19 cellular contexts compared by ENCODE assay signal in genomic region chr11:31825453-31826391, GRCh38. TPM values are rescaled to one million over a fixed set of nuclear protein-coding genes. Genes with fewer than 3 reads are reported as not detected.
DNase-seq lines count a peak whose midpoint lies in the region; ATAC-seq, FAIRE-seq and TF ChIP-seq lines count a peak whose summit lies in the region.
"Had no signal": no experiment of that assay in that cellular context is flagged by ENCODE, and none has a peak within 500 bp of the region (broad histone marks: within the 10 kb centered on the region; RNA-seq: fewer than 3 reads in every experiment).

No MANE protein-coding gene starts in this region.

- H3K9ac ChIP-seq in ES-I3 (ENCODE audit: low read depth, low read length) (peak overlapping the region; percentile 42; the same call in 1 of the 2 replicates), HUES48 (ENCODE audit: low read depth, low read length) (no peak overlapping the region), endodermal cell (ENCODE audit: extremely low read depth, low read length, poor library complexity, severe bottlenecking) (no peak overlapping the region)
- H3K9ac ChIP-seq: BLaER1 treated with 17β-estradiol and CSF1 and Interleukin-3, amounts not matched to agents 10 nM and 100 nM had no signal

- H3K9me3 Mint-ChIP-seq in endodermal cell, result no peaks in the 10 kb centered on the region
- H3K9me3 Mint-ChIP-seq in naive thymus-derived CD8-positive, alpha-beta T cell, result peaks cover 0 to 14% (median 3%) of the 10 kb centered on the region in 9 donors
- no peaks in the 10 kb centered on the region for H3K9me3 Mint-ChIP-seq in natural killer cell
- H3K9me3 Mint-ChIP-seq: nephron; T-helper 2 cell treated with Interferon-gamma antibody and Interleukin-4, amounts not matched to agents 5 μg/mL and 100 μg/mL, for 36 hours had no signal

- H3K27me3 ChIP-seq in HUES48 (ENCODE audit: control insufficient read depth, insufficient read depth, low read length) (peaks cover 93% of the 10 kb centered on the region), endodermal cell (ENCODE audit: control insufficient read depth, insufficient read depth, low read length, poor library complexity, severe bottlenecking) (peaks cover 78% of the 10 kb centered on the region)

- no peak for TF ChIP-seq CTCF in endodermal cell (conservative IDR thresholded peaks at IDR 0.05)
- no peak for TF ChIP-seq CTCF in natural killer cell (IDR thresholded peaks at IDR 0.05)

- intact Hi-C loops in natural killer cell (cut with micrococcal nuclease), result no loop called here

- no peak overlapping the region for H3K27ac Mint-ChIP-seq in endodermal cell
- H3K27ac Mint-ChIP-seq in naive thymus-derived CD8-positive, alpha-beta T cell, result peak overlapping the region in 1 of 10 donors; percentile 67
- no peak overlapping the region for H3K27ac Mint-ChIP-seq in natural killer cell
- H3K27ac Mint-ChIP-seq: nephron had no signal

- H3K4me3 Mint-ChIP-seq in endodermal cell (peak overlapping the region; percentile 26), natural killer cell (no peak overlapping the region)
- peak overlapping the region in 6 of 10 donors; percentile 4 to 63 (median 38) for H3K4me3 Mint-ChIP-seq in naive thymus-derived CD8-positive, alpha-beta T cell
- H3K4me3 Mint-ChIP-seq: nephron; T-helper 2 cell treated with Interferon-gamma antibody and Interleukin-4, amounts not matched to agents 5 μg/mL and 100 μg/mL, for 36 hours had no signal

- no peaks in the 10 kb centered on the region for H3K9me3 ChIP-seq in ES-I3 (ENCODE audit: control insufficient read depth, insufficient read depth, low read length)
- H3K9me3 ChIP-seq in HUES48 (ENCODE audit: control insufficient read depth, insufficient read depth, low read length), result no peaks in the 10 kb centered on the region
- no peaks in the 10 kb centered on the region for H3K9me3 ChIP-seq in endodermal cell (ENCODE audit: control insufficient read depth, low read length)
- H3K9me3 ChIP-seq: sigmoid colon had no signal

- POLR2A ChIA-PET in naive thymus-derived CD8-positive, alpha-beta T cell (lab: Charles Lee), result no interaction called here

- H3K27me3 Mint-ChIP-seq in endodermal cell (ENCODE audit: insufficient read depth) (peaks cover 88% of the 10 kb centered on the region), natural killer cell (ENCODE audit: low read depth in 2 of 2) (peaks cover 64 to 87% of the 10 kb centered on the region in 2 donors)
- H3K27me3 Mint-ChIP-seq in naive thymus-derived CD8-positive, alpha-beta T cell, result peaks cover 60 to 93% (median 77%) of the 10 kb centered on the region in 5 donors

- no peak for FAIRE-seq in GM19239 (lab: Jason Lieb, UNC)
- FAIRE-seq: bronchial epithelial cell had no signal

- 0 to 6% methylated on average over 7 to 57 of the region's 57 CpGs for WGBS in endodermal cell (ENCODE audit: insufficient coverage in 1 of 2, insufficient read length in 1 of 2), 2 experiments

- H3K36me3 ChIP-seq in ES-I3 (ENCODE audit: insufficient read depth, low read length) (no peaks in the 10 kb centered on the region), HUES48 (ENCODE audit: control insufficient read depth, insufficient read depth, low read length) (no peaks in the 10 kb centered on the region), endodermal cell (ENCODE audit: control insufficient read depth, insufficient read depth, low read length) (no peaks in the 10 kb centered on the region)
- H3K36me3 ChIP-seq: BLaER1 treated with 17β-estradiol and CSF1 and Interleukin-3, amounts not matched to agents 10 nM and 100 nM; sigmoid colon had no signal

- H3K4me3 ChIP-seq in HUES48 (ENCODE audit: low read depth, low read length) (peak overlapping the region; percentile 53), endodermal cell (ENCODE audit: low read length) (no peak overlapping the region)
- H3K4me3 ChIP-seq: BLaER1 treated with 17β-estradiol and CSF1 and Interleukin-3, amounts not matched to agents 10 nM and 100 nM; sigmoid colon had no signal

- H3K4me1 Mint-ChIP-seq in endodermal cell (peaks cover 48% of the 10 kb centered on the region), natural killer cell (peaks cover 10 to 22% of the 10 kb centered on the region in 2 donors)
- H3K4me1 Mint-ChIP-seq in naive thymus-derived CD8-positive, alpha-beta T cell, result peaks cover 13 to 23% (median 14%) of the 10 kb centered on the region in 4 donors
- H3K4me1 Mint-ChIP-seq: nephron had no signal

- peak; percentile 72 for DNase-seq in endodermal cell
- DNase-seq in naive thymus-derived CD8-positive, alpha-beta T cell, result no peak
- DNase-seq in natural killer cell, result no peak
- no peak for DNase-seq in GM19239 (ENCODE audit: insufficient read length, low spot score)
- DNase-seq: activated CD4-positive, alpha-beta T cell treated with anti-CD3 and anti-CD28 coated beads for 4 hours; activated naive CD4-positive, alpha-beta T cell; NCI-H1694; NCI-H526 treated with DMSO at 0.1 percent for 48 hours; sigmoid colon; stimulated activated CD4-positive, alpha-beta T cell treated with anti-CD3 and anti-CD28 coated beads, Interleukin-4, amount 100 ng/mL, for 1 hour had no signal

- no peak for ATAC-seq in naive thymus-derived CD8-positive, alpha-beta T cell
- ATAC-seq in HG03025 (IDR thresholded peaks at IDR 0.05; ENCODE audit: low FRiP score, unreplicated experiment) (no peak), natural killer cell (no peak)

- H3K27ac ChIP-seq in HUES48 (ENCODE audit: low read depth, low read length) (no peak overlapping the region), endodermal cell (ENCODE audit: low read depth, low read length) (no peak overlapping the region)
- H3K27ac ChIP-seq: BLaER1 treated with 17β-estradiol and CSF1 and Interleukin-3, amounts not matched to agents 10 nM and 100 nM; sigmoid colon had no signal

- H3K36me3 Mint-ChIP-seq in endodermal cell (ENCODE audit: low read depth) (no peaks in the 10 kb centered on the region), natural killer cell (peaks cover 36% of the 10 kb centered on the region)
- H3K36me3 Mint-ChIP-seq in naive thymus-derived CD8-positive, alpha-beta T cell, result peaks cover 0 to 28% (median 13%) of the 10 kb centered on the region in 3 donors

- peaks cover 16% of the 10 kb centered on the region for H3K4me1 ChIP-seq in ES-I3 (ENCODE audit: insufficient read depth, low read length)
- H3K4me1 ChIP-seq in HUES48 (ENCODE audit: control insufficient read depth, insufficient read depth, low read length), result peaks cover 81% of the 10 kb centered on the region
- H3K4me1 ChIP-seq in endodermal cell (ENCODE audit: control insufficient read depth, insufficient read depth, low read length), result peaks cover 25% of the 10 kb centered on the region
- H3K4me1 ChIP-seq: BLaER1 treated with 17β-estradiol and CSF1 and Interleukin-3, amounts not matched to agents 10 nM and 100 nM had no signal

RNA-seq across cellular contexts. Expression of gene PAX6, which starts 14.6 kb away (rescaled TPM):
- total RNA-seq in endodermal cell (1 to 10 TPM; 5.4 to 6.8 TPM), natural killer cell (not detected)
- polyA plus RNA-seq in endodermal cell (2013, experiment 1 of 2), result 37.3 TPM
- polyA plus RNA-seq in endodermal cell (2013, experiment 2 of 2), result 27.0 TPM
- not detected for total RNA-seq in naive thymus-derived CD8-positive, alpha-beta T cell
- under 1 TPM in 1 of 3 donors, not detected in 2; 0.05 TPM for polyA plus RNA-seq in naive thymus-derived CD8-positive, alpha-beta T cell
- total RNA-seq: bronchial epithelial cell, liver, sigmoid colon, urinary bladder had no signal
- polyA plus RNA-seq: liver, urinary bladder had no signal

Comparison
In these comparisons a context has a peak if more than half of its experiments do, and no peak if none do; other contexts are left out.
1. RNA of gene PAX6, which starts 14.6 kb away (total RNA-seq): 5.4 to 6.8 TPM in endodermal cell; not detected in naive thymus-derived CD8-positive, alpha-beta T cell and not detected in natural killer cell; every median in the first group is over 4 times any median in the second.